In genomic region chrX:155954793-155955192, GRCh38 we compare ENCODE assay signal across 2 cellular contexts.
A peak's percentile ranks its signal among the peaks of the same experiment; 100 is the strongest.
TF ChIP-seq lines count a peak whose summit lies in the region.

No MANE protein-coding gene starts in this region.

TF ChIP-seq in liver, 16 proteins besides CTCF, POLR2A, EP300 and RAD21 (continued from another document):
- TF ChIP-seq NR2F2 (IDR thresholded peaks at IDR 0.05): peak; percentile 68

TF ChIP-seq in K562, 482 proteins besides CTCF, POLR2A, EP300 and RAD21:
- peak; percentile 22 for TF ChIP-seq CREBBP (IDR thresholded peaks at IDR 0.05; ENCODE audit: low read depth, low read length)
- no peak for TF ChIP-seq ARHGAP35 (IDR thresholded peaks at IDR 0.05; ENCODE audit: partially characterized antibody)
